ENCODE assay signal across 8 cellular contexts in the genomic region with DNA sequence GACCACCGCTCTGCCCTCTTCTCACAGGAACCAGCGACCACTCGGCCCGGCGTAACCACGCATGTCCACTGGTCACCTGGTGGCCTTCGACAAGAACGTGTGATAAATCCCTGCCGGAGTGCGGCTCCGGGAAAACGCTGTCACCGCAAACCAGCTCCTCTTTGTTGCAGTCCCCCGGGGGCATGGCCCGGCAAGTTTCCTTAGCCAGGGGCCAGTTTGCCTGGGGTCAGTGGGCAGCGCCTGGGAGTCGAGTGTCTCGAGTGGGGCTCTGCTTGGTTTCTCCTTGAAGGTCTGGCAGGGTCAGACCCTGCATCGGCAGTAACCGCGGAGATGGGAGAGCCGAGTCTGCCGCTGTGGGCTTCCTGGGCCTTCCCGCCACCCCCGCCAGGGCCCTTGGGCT. TPM values are rescaled to one million over a fixed set of nuclear protein-coding genes. Genes with fewer than 3 reads are reported as not detected.
"Had no signal": no experiment of that assay in that cellular context is flagged by ENCODE, and none has a peak within 500 bp of the region (broad histone marks: within the 10 kb centered on the region; RNA-seq: fewer than 3 reads in every experiment).

No MANE protein-coding gene starts in this region.

- H3K4me3 ChIP-seq: K562 had no signal

- DNase-seq: IMR-90 had no signal

- ATAC-seq: HepG2, K562 had no signal

- FAIRE-seq: HepG2, HTR-8/SVneo, K562 had no signal

- H3K27ac ChIP-seq: HL-60 had no signal

RNA-seq across cellular contexts. Expression of gene JPH3, which starts 52.5 kb away (rescaled TPM):
- total RNA-seq: HepG2, HT-29, HT1080, IMR-90, K562 had no signal
- polyA plus RNA-seq: HepG2, IgD-negative memory B cell had no signal
